In the genomic region with DNA sequence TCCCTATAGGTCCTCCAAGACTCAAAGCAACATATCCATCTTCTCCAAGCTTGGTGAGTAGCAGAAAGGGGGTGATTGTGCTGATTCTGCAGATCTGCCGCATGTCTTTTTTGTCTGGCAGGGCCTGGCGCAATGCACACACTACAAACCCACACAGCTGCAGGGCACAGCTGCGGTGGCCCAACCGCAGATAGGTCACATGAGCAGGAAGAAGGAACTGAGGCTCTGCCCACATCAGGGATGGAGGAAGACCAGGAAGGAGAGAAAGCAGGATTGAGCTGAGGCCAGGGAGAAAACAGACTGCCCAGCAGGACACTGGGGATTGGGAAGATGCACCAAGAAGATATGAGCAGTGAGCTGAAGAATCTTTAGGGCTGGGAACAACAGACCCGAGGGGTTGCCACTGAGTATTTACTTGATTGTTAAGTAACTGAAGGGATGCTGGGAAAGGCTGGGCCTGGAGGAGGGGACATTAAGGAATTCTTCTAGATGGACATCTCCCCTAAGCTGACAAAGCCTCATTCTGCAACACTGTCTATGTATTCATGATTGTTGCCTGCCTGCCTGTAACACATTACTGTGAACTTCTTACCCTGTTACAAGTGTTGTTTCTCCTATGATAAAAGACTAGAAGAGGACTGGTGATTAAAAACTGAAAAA, we compare ENCODE assay signal across 9 cellular contexts.
DNase-seq lines count a peak whose midpoint lies in the region; ATAC-seq and TF ChIP-seq lines count a peak whose summit lies in the region.
"Had no signal": no experiment of that assay in that cellular context is flagged by ENCODE, and none has a peak within 500 bp of the region (broad histone marks: within the 10 kb centered on the region; RNA-seq: fewer than 3 reads in every experiment).

No MANE protein-coding gene starts in this region.

- intact Hi-C loops in A673 (cut with micrococcal nuclease; ENCODE audit: unreplicated experiment): no loop called here
- intact Hi-C loops in lower lobe of right lung (cut with DNase I): no loop called here
- intact Hi-C loops in activated CD4-positive, alpha-beta T cell treated with anti-CD3 and anti-CD28 coated beads for 36 hours (cut with DNase I, micrococcal nuclease): no loop called here

- H3K4me3 ChIP-seq in A673 (ENCODE audit: low read depth, low read length, poor library complexity, severe bottlenecking) (no peak overlapping the region), lower lobe of right lung (no peak overlapping the region)
- peak overlapping the region; percentile 43 for H3K4me3 ChIP-seq in Jurkat, Clone E6-1 (ENCODE audit: low read length)

- TF ChIP-seq CTCF in A673 (conservative IDR thresholded peaks at IDR 0.05; ENCODE audit: low read depth, low read length) (no peak), lower lobe of right lung (IDR thresholded peaks at IDR 0.05) (no peak)

- no peak overlapping the region for H3K4me3 Mint-ChIP-seq in activated CD4-positive, alpha-beta T cell treated with anti-CD3 and anti-CD28 coated beads for 36 hours

- peak; percentile 50 to 64 for ATAC-seq in lower lobe of right lung
- ATAC-seq in activated CD4-positive, alpha-beta T cell treated with anti-CD3 and anti-CD28 coated beads for 36 hours: no peak
- ATAC-seq in GM21423 (IDR thresholded peaks at IDR 0.05; ENCODE audit: unreplicated experiment): no peak

- H3K9me3 Mint-ChIP-seq in activated CD4-positive, alpha-beta T cell treated with anti-CD3 and anti-CD28 coated beads for 36 hours (ENCODE audit: low read depth): no peaks in the 10 kb centered on the region

- H3K27ac ChIP-seq in A673 (ENCODE audit: low read depth, low read length, poor library complexity, severe bottlenecking): peak overlapping the region; percentile 4
- no peak overlapping the region for H3K27ac ChIP-seq in lower lobe of right lung

- H3K36me3 Mint-ChIP-seq in activated CD4-positive, alpha-beta T cell treated with anti-CD3 and anti-CD28 coated beads for 36 hours (ENCODE audit: low read depth): no peaks in the 10 kb centered on the region

- no peaks in the 10 kb centered on the region for H3K9me3 ChIP-seq in A673 (ENCODE audit: low read depth, low read length, poor library complexity, severe bottlenecking)
- H3K9me3 ChIP-seq in lower lobe of right lung: no peaks in the 10 kb centered on the region

- no TSS peak for BruUV-seq in A673 (replicated peaks; lab: Mats Ljungman, UMichigan)

- POLR2A ChIA-PET in A673 (lab: Charles Lee; ENCODE audit: low non-redundant PET): interaction anchor here (0.5 kb wide), 1 partner anchor 33 kb away, joined by 3 read pairs; no protein-coding TSS in a partner anchor
- POLR2A ChIA-PET in activated CD4-positive, alpha-beta T cell treated with anti-CD3 and anti-CD28 coated beads for 36 hours (lab: Charles Lee): no interaction called here

- no peaks in the 10 kb centered on the region for H3K4me1 Mint-ChIP-seq in activated CD4-positive, alpha-beta T cell treated with anti-CD3 and anti-CD28 coated beads for 36 hours

- H3K27me3 Mint-ChIP-seq in activated CD4-positive, alpha-beta T cell treated with anti-CD3 and anti-CD28 coated beads for 36 hours: peaks cover 2% of the 10 kb centered on the region

- H3K36me3 ChIP-seq in A673 (ENCODE audit: insufficient read depth, low read length, poor library complexity, severe bottlenecking): no peaks in the 10 kb centered on the region
- H3K36me3 ChIP-seq in lower lobe of right lung: no peaks in the 10 kb centered on the region

- CTCF ChIA-PET in A673 (lab: Charles Lee): interaction anchor here (0.7 to 1.1 kb wide), 2 partner anchors 19 to 105 kb away, joined by 6 read pairs; no protein-coding TSS in a partner anchor
- CTCF ChIA-PET in activated CD4-positive, alpha-beta T cell treated with anti-CD3 and anti-CD28 coated beads for 36 hours (lab: Charles Lee): no interaction called here

- H3K27ac Mint-ChIP-seq in activated CD4-positive, alpha-beta T cell treated with anti-CD3 and anti-CD28 coated beads for 36 hours: no peak overlapping the region

- no peak for DNase-seq in A673 (ENCODE audit: low spot score)
- peak; percentile 90 for DNase-seq in Jurkat, Clone E6-1 (ENCODE audit: low read depth, low spot score)
- peak; percentile 74 for DNase-seq in amniotic epithelial cell (ENCODE audit: low read depth)
- peak; percentile 66 for DNase-seq in lower lobe of right lung
- DNase-seq in activated CD4-positive, alpha-beta T cell treated with anti-CD3 and anti-CD28 coated beads for 36 hours: no peak
- DNase-seq in islet precursor cell: no peak
- DNase-seq in NCI-H1048 (lab: John Stamatoyannopoulos, UW): no peak
- DNase-seq: cortex of kidney had no signal

- no peaks in the 10 kb centered on the region for H3K27me3 ChIP-seq in A673 (replicated peaks; ENCODE audit: insufficient read depth, low read depth, low read length, poor library complexity)
- H3K27me3 ChIP-seq in lower lobe of right lung (ENCODE audit: low read depth): no peaks in the 10 kb centered on the region

- H3K4me1 ChIP-seq in A673 (ENCODE audit: insufficient read depth, low read length, poor library complexity, severe bottlenecking) (peaks cover 33% of the 10 kb centered on the region), lower lobe of right lung (peaks cover 44% of the 10 kb centered on the region)

Comparison
In these comparisons a context has a peak if more than half of its experiments do, and no peak if none do; other contexts are left out.
1. DNase-seq: peak in Jurkat, Clone E6-1 (single experiment), amniotic epithelial cell (single experiment) and lower lobe of right lung (single experiment); none in A673 (single experiment), activated CD4-positive, alpha-beta T cell treated with anti-CD3 and anti-CD28 coated beads for 36 hours (single experiment), islet precursor cell (single experiment) and NCI-H1048 (single experiment).
2. ATAC-seq: peak in lower lobe of right lung (2 of 2); none in activated CD4-positive, alpha-beta T cell treated with anti-CD3 and anti-CD28 coated beads for 36 hours (single experiment) and GM21423 (single experiment).